9 cellular contexts compared by ENCODE assay signal in genomic region chr2:191866675-191867506, GRCh38. TPM values are rescaled to one million over a fixed set of nuclear protein-coding genes. Genes with fewer than 3 reads are reported as not detected.
DNase-seq lines count a peak whose midpoint lies in the region; ATAC-seq and TF ChIP-seq lines count a peak whose summit lies in the region.
"Had no signal": no experiment of that assay in that cellular context is flagged by ENCODE, and none has a peak within 500 bp of the region (broad histone marks: within the 10 kb centered on the region; RNA-seq: fewer than 3 reads in every experiment).

No MANE protein-coding gene starts in this region.

- WGBS in endodermal cell (ENCODE audit: insufficient coverage in 1 of 2, insufficient read length in 1 of 2), 2 experiments, result 85 to 96% methylated on average over 6 to 7 of the region's 7 CpGs

- H3K9me3 ChIP-seq in MG63, result no peaks in the 10 kb centered on the region
- H3K9me3 ChIP-seq in endodermal cell (ENCODE audit: control insufficient read depth, low read length), result no peaks in the 10 kb centered on the region
- no peaks in the 10 kb centered on the region for H3K9me3 ChIP-seq in mucosa of stomach (ENCODE audit: control insufficient read depth, low read length)
- no peaks in the 10 kb centered on the region for H3K9me3 ChIP-seq in effector memory CD4-positive, alpha-beta T cell (ENCODE audit: control insufficient read depth, low read length)

- H3K9ac ChIP-seq in endodermal cell (ENCODE audit: extremely low read depth, low read length, poor library complexity, severe bottlenecking) (no peak overlapping the region), mucosa of stomach (ENCODE audit: low read length) (peak overlapping the region; percentile 18)

- peaks cover 4% of the 10 kb centered on the region for H3K4me1 Mint-ChIP-seq in endodermal cell

- H3K4me3 ChIP-seq in MG63, result no peak overlapping the region
- H3K4me3 ChIP-seq in endodermal cell (ENCODE audit: low read length), result no peak overlapping the region
- H3K4me3 ChIP-seq in mucosa of stomach (ENCODE audit: low read length), result no peak overlapping the region
- no peak overlapping the region for H3K4me3 ChIP-seq in effector memory CD4-positive, alpha-beta T cell (ENCODE audit: insufficient read depth, low read depth, low read length, poor library complexity, severe bottlenecking)

- no peaks in the 10 kb centered on the region for H3K9me3 Mint-ChIP-seq in endodermal cell

- H3K27ac ChIP-seq in 22Rv1 (0 out of 2 replicates have a peak overlapping the region, but pooled peaks have one; percentile 4), endodermal cell (ENCODE audit: low read depth, low read length) (peak overlapping the region; percentile 7)
- H3K27ac ChIP-seq in effector memory CD4-positive, alpha-beta T cell (ENCODE audit: insufficient read depth, low read length, poor library complexity, severe bottlenecking), result no peak overlapping the region

- no peaks in the 10 kb centered on the region for H3K36me3 Mint-ChIP-seq in endodermal cell (ENCODE audit: low read depth)

- H3K4me1 ChIP-seq in endodermal cell (ENCODE audit: control insufficient read depth, insufficient read depth, low read length) (peaks cover 3% of the 10 kb centered on the region), mucosa of stomach (ENCODE audit: control insufficient read depth, insufficient read depth, low read length) (peaks cover 17% of the 10 kb centered on the region)
- H3K4me1 ChIP-seq in effector memory CD4-positive, alpha-beta T cell (ENCODE audit: control insufficient read depth, insufficient read depth, low read length, poor library complexity, severe bottlenecking), result no peaks in the 10 kb centered on the region

- H3K36me3 ChIP-seq in MG63 (no peaks in the 10 kb centered on the region), endodermal cell (ENCODE audit: control insufficient read depth, insufficient read depth, low read length) (no peaks in the 10 kb centered on the region), mucosa of stomach (ENCODE audit: control insufficient read depth, insufficient read depth, low read length) (no peaks in the 10 kb centered on the region)
- H3K36me3 ChIP-seq in effector memory CD4-positive, alpha-beta T cell (ENCODE audit: control insufficient read depth, insufficient read depth, low read length), result no peaks in the 10 kb centered on the region

- no peak overlapping the region for H3K4me3 Mint-ChIP-seq in endodermal cell

- H3K27me3 ChIP-seq in MG63 (no peaks in the 10 kb centered on the region), endodermal cell (ENCODE audit: control insufficient read depth, insufficient read depth, low read length, poor library complexity, severe bottlenecking) (no peaks in the 10 kb centered on the region), mucosa of stomach (ENCODE audit: control insufficient read depth, insufficient read depth, low read length) (no peaks in the 10 kb centered on the region)
- H3K27me3 ChIP-seq in effector memory CD4-positive, alpha-beta T cell (replicated peaks; ENCODE audit: control insufficient read depth, insufficient read depth, low read length, poor library complexity, severe bottlenecking), result no peaks in the 10 kb centered on the region

- H3K27me3 Mint-ChIP-seq in endodermal cell (ENCODE audit: insufficient read depth), result no peaks in the 10 kb centered on the region

- no peak for ATAC-seq in GM19467 (IDR thresholded peaks at IDR 0.05; ENCODE audit: unreplicated experiment)
- ATAC-seq in HG03039 (IDR thresholded peaks at IDR 0.05; ENCODE audit: unreplicated experiment), result no peak

- no peak overlapping the region for H3K27ac Mint-ChIP-seq in endodermal cell

- TF ChIP-seq CTCF in 22Rv1 (IDR thresholded peaks at IDR 0.05), result no peak
- TF ChIP-seq CTCF in endodermal cell (conservative IDR thresholded peaks at IDR 0.05), result no peak

- DNase-seq in MG63 (peak; percentile 53), endodermal cell (no peak), NCI-H2107 (lab: John Stamatoyannopoulos, UW) (no peak)
- no peak for DNase-seq in effector memory CD4-positive, alpha-beta T cell
- DNase-seq: NCI-H1436 had no signal

RNA-seq across cellular contexts. Expression of gene CAVIN2, which starts 20.0 kb away (rescaled TPM):
- 44.0 and 44.2 TPM in 2 replicates for total RNA-seq in MG63 (2014; rRNA removed; shearing (Covaris generic); ENCODE audit: low replicate concordance)
- total RNA-seq in endodermal cell, result not detected
- polyA plus RNA-seq in endodermal cell (2013, experiment 1 of 2), result 0.14 TPM
- polyA plus RNA-seq in endodermal cell (2013, experiment 2 of 2), result 0.25 TPM

Comparison
In these comparisons a context has a peak if more than half of its experiments do, and no peak if none do; other contexts are left out.
1. RNA of gene CAVIN2, which starts 20.0 kb away (total RNA-seq): 44.0 to 44.2 TPM in MG63; not detected in endodermal cell; every median in the first group is over 10 times any median in the second.